In the genomic region with DNA sequence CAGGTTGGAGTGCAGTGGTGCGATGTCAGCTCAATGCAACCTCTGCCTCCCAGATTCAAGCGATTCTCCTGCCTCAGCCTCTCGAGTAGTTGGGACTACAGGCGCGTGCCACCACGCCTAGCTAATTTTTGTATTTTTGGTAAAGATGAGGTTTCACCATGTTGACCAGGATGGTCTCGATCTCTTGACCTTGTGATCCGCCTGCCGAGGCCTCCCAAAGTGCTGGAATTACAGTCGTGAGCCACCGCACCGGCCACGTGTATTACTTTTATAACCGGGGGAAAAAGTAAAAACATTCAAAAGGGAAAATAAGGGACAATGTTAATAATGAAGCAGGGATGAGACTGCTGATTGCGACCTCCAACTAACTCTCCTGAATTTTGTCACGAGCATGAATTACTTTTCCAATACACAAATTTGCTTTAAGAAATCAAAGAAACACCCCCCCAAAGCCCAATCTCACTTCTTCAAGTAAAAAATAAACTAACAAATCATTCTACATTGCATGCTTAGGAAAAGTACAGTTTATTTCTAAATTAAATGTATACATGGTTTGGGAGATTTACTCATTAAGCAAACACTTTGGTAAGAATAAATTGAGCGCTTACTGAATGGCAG, we compare ENCODE assay signal across 1 cellular context.
TF ChIP-seq lines count a peak whose summit lies in the region.

No MANE protein-coding gene starts in this region.

TF ChIP-seq in K562, 482 proteins besides CTCF, POLR2A, EP300 and RAD21 (continues in another document):
- no peak for TF ChIP-seq OTX1 (CRISPR knock-in tag; IDR thresholded peaks at IDR 0.05)
- peak; percentile 22 for TF ChIP-seq GTF2E2 (tag; IDR thresholded peaks at IDR 0.05)
- TF ChIP-seq, protein P1, sequence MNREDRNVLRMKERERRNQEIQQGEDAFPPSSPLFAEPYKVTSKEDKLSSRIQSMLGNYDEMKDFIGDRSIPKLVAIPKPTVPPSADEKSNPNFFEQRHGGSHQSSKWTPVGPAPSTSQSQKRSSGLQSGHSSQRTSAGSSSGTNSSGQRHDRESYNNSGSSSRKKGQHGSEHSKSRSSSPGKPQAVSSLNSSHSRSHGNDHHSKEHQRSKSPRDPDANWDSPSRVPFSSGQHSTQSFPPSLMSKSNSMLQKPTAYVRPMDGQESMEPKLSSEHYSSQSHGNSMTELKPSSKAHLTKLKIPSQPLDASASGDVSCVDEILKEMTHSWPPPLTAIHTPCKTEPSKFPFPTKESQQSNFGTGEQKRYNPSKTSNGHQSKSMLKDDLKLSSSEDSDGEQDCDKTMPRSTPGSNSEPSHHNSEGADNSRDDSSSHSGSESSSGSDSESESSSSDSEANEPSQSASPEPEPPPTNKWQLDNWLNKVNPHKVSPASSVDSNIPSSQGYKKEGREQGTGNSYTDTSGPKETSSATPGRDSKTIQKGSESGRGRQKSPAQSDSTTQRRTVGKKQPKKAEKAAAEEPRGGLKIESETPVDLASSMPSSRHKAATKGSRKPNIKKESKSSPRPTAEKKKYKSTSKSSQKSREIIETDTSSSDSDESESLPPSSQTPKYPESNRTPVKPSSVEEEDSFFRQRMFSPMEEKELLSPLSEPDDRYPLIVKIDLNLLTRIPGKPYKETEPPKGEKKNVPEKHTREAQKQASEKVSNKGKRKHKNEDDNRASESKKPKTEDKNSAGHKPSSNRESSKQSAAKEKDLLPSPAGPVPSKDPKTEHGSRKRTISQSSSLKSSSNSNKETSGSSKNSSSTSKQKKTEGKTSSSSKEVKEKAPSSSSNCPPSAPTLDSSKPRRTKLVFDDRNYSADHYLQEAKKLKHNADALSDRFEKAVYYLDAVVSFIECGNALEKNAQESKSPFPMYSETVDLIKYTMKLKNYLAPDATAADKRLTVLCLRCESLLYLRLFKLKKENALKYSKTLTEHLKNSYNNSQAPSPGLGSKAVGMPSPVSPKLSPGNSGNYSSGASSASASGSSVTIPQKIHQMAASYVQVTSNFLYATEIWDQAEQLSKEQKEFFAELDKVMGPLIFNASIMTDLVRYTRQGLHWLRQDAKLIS (CRISPR knock-in tag; IDR thresholded peaks at IDR 0.05) = 0 out of 2 replicates have a peak, but pooled peaks have one; percentile 52
- TF ChIP-seq MEF2A (IDR thresholded peaks at IDR 0.05; ENCODE audit: control insufficient read depth, low read depth, low read length) = no peak
- no peak for TF ChIP-seq LCOR (CRISPR knock-in tag; IDR thresholded peaks at IDR 0.05)
- TF ChIP-seq ZNF282 (CRISPR knock-in tag; IDR thresholded peaks at IDR 0.05) = no peak
- TF ChIP-seq, protein P2, sequence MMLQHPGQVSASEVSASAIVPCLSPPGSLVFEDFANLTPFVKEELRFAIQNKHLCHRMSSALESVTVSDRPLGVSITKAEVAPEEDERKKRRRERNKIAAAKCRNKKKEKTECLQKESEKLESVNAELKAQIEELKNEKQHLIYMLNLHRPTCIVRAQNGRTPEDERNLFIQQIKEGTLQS (IDR thresholded peaks at IDR 0.05) = no peak
- TF ChIP-seq, protein P2 (CRISPR knock-in tag; conservative IDR thresholded peaks at IDR 0.05) = no peak
- TF ChIP-seq FOXK1 (CRISPR knock-in tag; IDR thresholded peaks at IDR 0.05; ENCODE audit: borderline replicate concordance) = 0 out of 2 replicates have a peak, but pooled peaks have one; percentile 4
- no peak for TF ChIP-seq STAT5A (IDR thresholded peaks at IDR 0.05; ENCODE audit: borderline replicate concordance, low read length)
- peak; percentile 14 for TF ChIP-seq HDAC3 (IDR thresholded peaks at IDR 0.05; ENCODE audit: borderline replicate concordance, partially characterized antibody)
- TF ChIP-seq, protein P3, sequence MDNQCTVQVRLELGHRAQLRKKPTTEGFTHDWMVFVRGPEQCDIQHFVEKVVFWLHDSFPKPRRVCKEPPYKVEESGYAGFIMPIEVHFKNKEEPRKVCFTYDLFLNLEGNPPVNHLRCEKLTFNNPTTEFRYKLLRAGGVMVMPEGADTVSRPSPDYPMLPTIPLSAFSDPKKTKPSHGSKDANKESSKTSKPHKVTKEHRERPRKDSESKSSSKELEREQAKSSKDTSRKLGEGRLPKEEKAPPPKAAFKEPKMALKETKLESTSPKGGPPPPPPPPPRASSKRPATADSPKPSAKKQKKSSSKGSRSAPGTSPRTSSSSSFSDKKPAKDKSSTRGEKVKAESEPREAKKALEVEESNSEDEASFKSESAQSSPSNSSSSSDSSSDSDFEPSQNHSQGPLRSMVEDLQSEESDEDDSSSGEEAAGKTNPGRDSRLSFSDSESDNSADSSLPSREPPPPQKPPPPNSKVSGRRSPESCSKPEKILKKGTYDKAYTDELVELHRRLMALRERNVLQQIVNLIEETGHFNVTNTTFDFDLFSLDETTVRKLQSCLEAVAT (IDR thresholded peaks at IDR 0.05) = peak in 1 of 2 experiments; percentile 82; a peak in 2 of 4 replicates
- TF ChIP-seq THRAP3 (IDR thresholded peaks at IDR 0.05; ENCODE audit: borderline replicate concordance) = peak; percentile 93
- no peak for TF ChIP-seq HNRNPLL (IDR thresholded peaks at IDR 0.05; ENCODE audit: low read depth, low read length, poor library complexity, severe bottlenecking)
- TF ChIP-seq DPF2 (IDR thresholded peaks at IDR 0.05) = 0 out of 2 replicates have a peak, but pooled peaks have one; percentile 10
- TF ChIP-seq PCBP1 (IDR thresholded peaks at IDR 0.05; ENCODE audit: low read depth, low read length, poor library complexity, severe bottlenecking) = no peak
- no peak for TF ChIP-seq SRSF3 (IDR thresholded peaks at IDR 0.05; ENCODE audit: insufficient read depth, low read length)
- TF ChIP-seq, protein P4, sequence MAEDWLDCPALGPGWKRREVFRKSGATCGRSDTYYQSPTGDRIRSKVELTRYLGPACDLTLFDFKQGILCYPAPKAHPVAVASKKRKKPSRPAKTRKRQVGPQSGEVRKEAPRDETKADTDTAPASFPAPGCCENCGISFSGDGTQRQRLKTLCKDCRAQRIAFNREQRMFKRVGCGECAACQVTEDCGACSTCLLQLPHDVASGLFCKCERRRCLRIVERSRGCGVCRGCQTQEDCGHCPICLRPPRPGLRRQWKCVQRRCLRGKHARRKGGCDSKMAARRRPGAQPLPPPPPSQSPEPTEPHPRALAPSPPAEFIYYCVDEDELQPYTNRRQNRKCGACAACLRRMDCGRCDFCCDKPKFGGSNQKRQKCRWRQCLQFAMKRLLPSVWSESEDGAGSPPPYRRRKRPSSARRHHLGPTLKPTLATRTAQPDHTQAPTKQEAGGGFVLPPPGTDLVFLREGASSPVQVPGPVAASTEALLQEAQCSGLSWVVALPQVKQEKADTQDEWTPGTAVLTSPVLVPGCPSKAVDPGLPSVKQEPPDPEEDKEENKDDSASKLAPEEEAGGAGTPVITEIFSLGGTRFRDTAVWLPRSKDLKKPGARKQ (CRISPR knock-in tag; IDR thresholded peaks at IDR 0.05) = no peak
- 0 out of 4 replicates have a peak, but pooled peaks of 1 of the 2 experiments have one; percentile 34 for TF ChIP-seq ARNT (IDR thresholded peaks at IDR 0.05)
- no peak for TF ChIP-seq PHF20 (IDR thresholded peaks at IDR 0.05; ENCODE audit: partially characterized antibody)
- TF ChIP-seq FOXJ2 (tag; IDR thresholded peaks at IDR 0.05) = no peak
- TF ChIP-seq, protein P5, sequence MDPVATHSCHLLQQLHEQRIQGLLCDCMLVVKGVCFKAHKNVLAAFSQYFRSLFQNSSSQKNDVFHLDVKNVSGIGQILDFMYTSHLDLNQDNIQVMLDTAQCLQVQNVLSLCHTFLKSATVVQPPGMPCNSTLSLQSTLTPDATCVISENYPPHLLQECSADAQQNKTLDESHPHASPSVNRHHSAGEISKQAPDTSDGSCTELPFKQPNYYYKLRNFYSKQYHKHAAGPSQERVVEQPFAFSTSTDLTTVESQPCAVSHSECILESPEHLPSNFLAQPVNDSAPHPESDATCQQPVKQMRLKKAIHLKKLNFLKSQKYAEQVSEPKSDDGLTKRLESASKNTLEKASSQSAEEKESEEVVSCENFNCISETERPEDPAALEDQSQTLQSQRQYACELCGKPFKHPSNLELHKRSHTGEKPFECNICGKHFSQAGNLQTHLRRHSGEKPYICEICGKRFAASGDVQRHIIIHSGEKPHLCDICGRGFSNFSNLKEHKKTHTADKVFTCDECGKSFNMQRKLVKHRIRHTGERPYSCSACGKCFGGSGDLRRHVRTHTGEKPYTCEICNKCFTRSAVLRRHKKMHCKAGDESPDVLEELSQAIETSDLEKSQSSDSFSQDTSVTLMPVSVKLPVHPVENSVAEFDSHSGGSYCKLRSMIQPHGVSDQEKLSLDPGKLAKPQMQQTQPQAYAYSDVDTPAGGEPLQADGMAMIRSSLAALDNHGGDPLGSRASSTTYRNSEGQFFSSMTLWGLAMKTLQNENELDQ (CRISPR knock-in tag; IDR thresholded peaks at IDR 0.05; ENCODE audit: borderline replicate concordance) = 0 out of 2 replicates have a peak, but pooled peaks have one; percentile 30
- no peak for TF ChIP-seq TRIM28 (IDR thresholded peaks at IDR 0.05)
- TF ChIP-seq MAZ (CRISPR knock-in tag; conservative IDR thresholded peaks at IDR 0.05 in 1 of 2, IDR thresholded peaks at IDR 0.05 in 1 of 2) = no peak
- TF ChIP-seq TAF9B (IDR thresholded peaks at IDR 0.05; ENCODE audit: partially characterized antibody) = no peak
- no peak for TF ChIP-seq HDAC6 (IDR thresholded peaks at IDR 0.05; ENCODE audit: low read depth, low read length)
- peak; percentile 41; the same call in 1 of the 2 replicates for TF ChIP-seq GATAD2B (IDR thresholded peaks at IDR 0.05; ENCODE audit: borderline replicate concordance)
- no peak for TF ChIP-seq SIX5 (IDR thresholded peaks at IDR 0.05; ENCODE audit: borderline replicate concordance in 1 of 2, insufficient read depth in 1 of 2, low read depth in 1 of 2, low read length in 2 of 2)
- no peak for TF ChIP-seq SP1 (CRISPR knock-in tag; IDR thresholded peaks at IDR 0.05)
- TF ChIP-seq, protein P6, sequence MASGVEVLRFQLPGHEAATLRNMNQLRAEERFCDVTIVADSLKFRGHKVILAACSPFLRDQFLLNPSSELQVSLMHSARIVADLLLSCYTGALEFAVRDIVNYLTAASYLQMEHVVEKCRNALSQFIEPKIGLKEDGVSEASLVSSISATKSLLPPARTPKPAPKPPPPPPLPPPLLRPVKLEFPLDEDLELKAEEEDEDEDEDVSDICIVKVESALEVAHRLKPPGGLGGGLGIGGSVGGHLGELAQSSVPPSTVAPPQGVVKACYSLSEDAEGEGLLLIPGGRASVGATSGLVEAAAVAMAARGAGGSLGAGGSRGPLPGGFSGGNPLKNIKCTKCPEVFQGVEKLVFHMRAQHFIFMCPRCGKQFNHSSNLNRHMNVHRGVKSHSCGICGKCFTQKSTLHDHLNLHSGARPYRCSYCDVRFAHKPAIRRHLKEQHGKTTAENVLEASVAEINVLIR (CRISPR knock-in tag; IDR thresholded peaks at IDR 0.05) = no peak
- TF ChIP-seq, protein P7, sequence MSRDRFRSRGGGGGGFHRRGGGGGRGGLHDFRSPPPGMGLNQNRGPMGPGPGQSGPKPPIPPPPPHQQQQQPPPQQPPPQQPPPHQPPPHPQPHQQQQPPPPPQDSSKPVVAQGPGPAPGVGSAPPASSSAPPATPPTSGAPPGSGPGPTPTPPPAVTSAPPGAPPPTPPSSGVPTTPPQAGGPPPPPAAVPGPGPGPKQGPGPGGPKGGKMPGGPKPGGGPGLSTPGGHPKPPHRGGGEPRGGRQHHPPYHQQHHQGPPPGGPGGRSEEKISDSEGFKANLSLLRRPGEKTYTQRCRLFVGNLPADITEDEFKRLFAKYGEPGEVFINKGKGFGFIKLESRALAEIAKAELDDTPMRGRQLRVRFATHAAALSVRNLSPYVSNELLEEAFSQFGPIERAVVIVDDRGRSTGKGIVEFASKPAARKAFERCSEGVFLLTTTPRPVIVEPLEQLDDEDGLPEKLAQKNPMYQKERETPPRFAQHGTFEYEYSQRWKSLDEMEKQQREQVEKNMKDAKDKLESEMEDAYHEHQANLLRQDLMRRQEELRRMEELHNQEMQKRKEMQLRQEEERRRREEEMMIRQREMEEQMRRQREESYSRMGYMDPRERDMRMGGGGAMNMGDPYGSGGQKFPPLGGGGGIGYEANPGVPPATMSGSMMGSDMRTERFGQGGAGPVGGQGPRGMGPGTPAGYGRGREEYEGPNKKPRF (IDR thresholded peaks at IDR 0.05; ENCODE audit: low read depth, low read length) = no peak
- TF ChIP-seq ETS2 (tag; IDR thresholded peaks at IDR 0.05; ENCODE audit: borderline replicate concordance, poor library complexity, severe bottlenecking) = no peak
- TF ChIP-seq, protein P8, sequence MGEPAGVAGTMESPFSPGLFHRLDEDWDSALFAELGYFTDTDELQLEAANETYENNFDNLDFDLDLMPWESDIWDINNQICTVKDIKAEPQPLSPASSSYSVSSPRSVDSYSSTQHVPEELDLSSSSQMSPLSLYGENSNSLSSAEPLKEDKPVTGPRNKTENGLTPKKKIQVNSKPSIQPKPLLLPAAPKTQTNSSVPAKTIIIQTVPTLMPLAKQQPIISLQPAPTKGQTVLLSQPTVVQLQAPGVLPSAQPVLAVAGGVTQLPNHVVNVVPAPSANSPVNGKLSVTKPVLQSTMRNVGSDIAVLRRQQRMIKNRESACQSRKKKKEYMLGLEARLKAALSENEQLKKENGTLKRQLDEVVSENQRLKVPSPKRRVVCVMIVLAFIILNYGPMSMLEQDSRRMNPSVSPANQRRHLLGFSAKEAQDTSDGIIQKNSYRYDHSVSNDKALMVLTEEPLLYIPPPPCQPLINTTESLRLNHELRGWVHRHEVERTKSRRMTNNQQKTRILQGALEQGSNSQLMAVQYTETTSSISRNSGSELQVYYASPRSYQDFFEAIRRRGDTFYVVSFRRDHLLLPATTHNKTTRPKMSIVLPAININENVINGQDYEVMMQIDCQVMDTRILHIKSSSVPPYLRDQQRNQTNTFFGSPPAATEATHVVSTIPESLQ (CRISPR knock-in tag; IDR thresholded peaks at IDR 0.05) = no peak
- no peak for TF ChIP-seq ZNF780A (CRISPR knock-in tag; IDR thresholded peaks at IDR 0.05)
- TF ChIP-seq BRD4 (IDR thresholded peaks at IDR 0.05) = peak; percentile 56; the same call in 1 of the 2 replicates
- TF ChIP-seq, protein P9, sequence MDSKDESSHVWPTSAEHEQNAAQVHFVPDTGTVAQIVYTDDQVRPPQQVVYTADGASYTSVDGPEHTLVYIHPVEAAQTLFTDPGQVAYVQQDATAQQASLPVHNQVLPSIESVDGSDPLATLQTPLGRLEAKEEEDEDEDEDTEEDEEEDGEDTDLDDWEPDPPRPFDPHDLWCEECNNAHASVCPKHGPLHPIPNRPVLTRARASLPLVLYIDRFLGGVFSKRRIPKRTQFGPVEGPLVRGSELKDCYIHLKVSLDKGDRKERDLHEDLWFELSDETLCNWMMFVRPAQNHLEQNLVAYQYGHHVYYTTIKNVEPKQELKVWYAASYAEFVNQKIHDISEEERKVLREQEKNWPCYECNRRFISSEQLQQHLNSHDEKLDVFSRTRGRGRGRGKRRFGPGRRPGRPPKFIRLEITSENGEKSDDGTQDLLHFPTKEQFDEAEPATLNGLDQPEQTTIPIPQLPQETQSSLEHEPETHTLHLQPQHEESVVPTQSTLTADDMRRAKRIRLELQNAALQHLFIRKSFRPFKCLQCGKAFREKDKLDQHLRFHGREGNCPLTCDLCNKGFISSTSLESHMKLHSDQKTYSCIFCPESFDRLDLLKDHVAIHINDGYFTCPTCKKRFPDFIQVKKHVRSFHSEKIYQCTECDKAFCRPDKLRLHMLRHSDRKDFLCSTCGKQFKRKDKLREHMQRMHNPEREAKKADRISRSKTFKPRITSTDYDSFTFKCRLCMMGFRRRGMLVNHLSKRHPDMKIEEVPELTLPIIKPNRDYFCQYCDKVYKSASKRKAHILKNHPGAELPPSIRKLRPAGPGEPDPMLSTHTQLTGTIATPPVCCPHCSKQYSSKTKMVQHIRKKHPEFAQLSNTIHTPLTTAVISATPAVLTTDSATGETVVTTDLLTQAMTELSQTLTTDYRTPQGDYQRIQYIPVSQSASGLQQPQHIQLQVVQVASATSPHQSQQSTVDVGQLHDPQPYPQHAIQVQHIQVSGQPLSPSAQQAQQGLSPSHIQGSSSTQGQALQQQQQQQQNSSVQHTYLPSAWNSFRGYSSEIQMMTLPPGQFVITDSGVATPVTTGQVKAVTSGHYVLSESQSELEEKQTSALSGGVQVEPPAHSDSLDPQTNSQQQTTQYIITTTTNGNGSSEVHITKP (IDR thresholded peaks at IDR 0.05; ENCODE audit: partially characterized antibody) = peak; percentile 69
